Comparison of ENCODE assay signal across 28 cellular contexts in genomic region chr15:61680260-61681037, GRCh38.
"Had no signal": no experiment of that assay in that cellular context is flagged by ENCODE, and none has a peak within 500 bp of the region (broad histone marks: within the 10 kb centered on the region; RNA-seq: fewer than 3 reads in every experiment).

No MANE protein-coding gene starts in this region.

- ATAC-seq: activated CD4-positive, CD25-positive, alpha-beta regulatory T cell treated with anti-CD3 and anti-CD28 coated beads, Interleukin-2, amount 50 U/mL, for 24 hours; activated CD8-positive, alpha-beta T cell treated with anti-CD3 and anti-CD28 coated beads, Interleukin-2, amount 10 ng/mL, durations not matched to agents 7 days and 5 days; activated naive CD4-positive, alpha-beta T cell treated with anti-CD3 and anti-CD28 coated beads, Interleukin-2, amount 50 U/mL, for 72 hours; activated naive CD8-positive, alpha-beta T cell treated with anti-CD3 and anti-CD28 coated beads, Interleukin-2, amount 50 U/mL, for 24 hours; body of pancreas; T-cell had no signal

- H3K4me1 Mint-ChIP-seq: activated naive CD8-positive, alpha-beta T cell treated with anti-CD3 and anti-CD28 coated beads, Interleukin-2, amount 50 U/mL, for 24 hours; T-cell had no signal

- H3K4me3 Mint-ChIP-seq: activated CD8-positive, alpha-beta T cell treated with anti-CD3 and anti-CD28 coated beads, Interleukin-2, amount 10 ng/mL, durations not matched to agents 7 days and 5 days; activated naive CD8-positive, alpha-beta T cell treated with anti-CD3 and anti-CD28 coated beads, Interleukin-2, amount 50 U/mL, for 24 hours; T-cell had no signal

- H3K4me1 ChIP-seq: ascending aorta had no signal

- H3K27ac Mint-ChIP-seq: activated CD8-positive, alpha-beta T cell treated with anti-CD3 and anti-CD28 coated beads, Interleukin-2, amount 10 ng/mL, durations not matched to agents 7 days and 5 days; activated naive CD4-positive, alpha-beta T cell treated with anti-CD3 and anti-CD28 coated beads, Interleukin-2, amount 50 U/mL, for 72 hours; activated naive CD8-positive, alpha-beta T cell treated with anti-CD3 and anti-CD28 coated beads, Interleukin-2, amount 50 U/mL, for 24 hours; T-cell had no signal

- H3K4me2 ChIP-seq: PC-9 had no signal

- H2AFZ ChIP-seq: PC-9 had no signal

- H3K9me3 ChIP-seq: ascending aorta, body of pancreas had no signal

- H3K27ac ChIP-seq: ascending aorta, body of pancreas, PC-9, WERI-Rb-1 had no signal

- H3K36me3 Mint-ChIP-seq: T-cell had no signal

- H3K36me3 ChIP-seq: ascending aorta, WERI-Rb-1 had no signal

- H3K4me3 ChIP-seq: ascending aorta, body of pancreas, PC-9 had no signal

- DNase-seq: activated CD4-positive, alpha-beta T cell treated with anti-CD3 and anti-CD28 coated beads for 4 hours; activated CD4-positive, alpha-beta T cell treated with anti-CD3 and anti-CD28 coated beads, Interleukin-2, amount 50 U/mL, for 4 hours; activated CD8-positive, alpha-beta memory T cell treated with anti-CD3 and anti-CD28 coated beads, Interleukin-2, amount 50 U/mL, for 48 hours; activated CD8-positive, alpha-beta T cell treated with anti-CD3 and anti-CD28 coated beads, Interleukin-2, amount 10 ng/mL, durations not matched to agents 7 days and 5 days; activated effector memory CD4-positive, alpha-beta T cell treated with anti-CD3 and anti-CD28 coated beads, Interleukin-2, amount 50 U/mL, for 16 hours; activated naive CD4-positive, alpha-beta T cell treated with Interleukin-2 at 50 U/mL for 16 hours; activated naive CD8-positive, alpha-beta T cell treated with anti-CD3 and anti-CD28 coated beads, Interleukin-2, amount 50 U/mL, for 24 hours; activated T-cell treated with anti-CD3 and anti-CD28 coated beads, Interleukin-2, amount 50 U/mL, for 1 hour; amniotic stem cell; body of pancreas; central memory CD4-positive, alpha-beta T cell; NCI-H1048; NCI-H187 treated with DMSO at 0.1 percent for 48 hours; NCI-H2081 treated with DMSO at 0.1 percent for 48 hours; NCI-H226; NCI-H510A; NCI-H526 treated with DMSO at 0.1 percent for 48 hours; NCI-H82; PC-9; SHP77 treated with DMSO at 0.1 percent for 48 hours; T-cell; T-helper 2 cell; T1000; WERI-Rb-1 had no signal

- FAIRE-seq: bronchial epithelial cell had no signal

- H3K27me3 ChIP-seq: ascending aorta, body of pancreas had no signal
